23 cellular contexts compared by ENCODE assay signal in genomic region chr14:63405715-63406114, GRCh38.
DNase-seq lines count a peak whose midpoint lies in the region; TF ChIP-seq lines count a peak whose summit lies in the region.
"Had no signal": no experiment of that assay in that cellular context is flagged by ENCODE, and none has a peak within 500 bp of the region (broad histone marks: within the 10 kb centered on the region; RNA-seq: fewer than 3 reads in every experiment).

No MANE protein-coding gene starts in this region.

- no peak for DNase-seq in ascending aorta (ENCODE audit: low spot score in 2 of 2)
- DNase-seq in iris pigment epithelial cell (ENCODE audit: low read depth): peak; percentile 4
- no peak for DNase-seq in tibial artery
- no peak for DNase-seq in stimulated activated CD4-positive, alpha-beta T cell treated with anti-CD3 and anti-CD28 coated beads, Interleukin-12 subunit alpha, Interleukin-12 subunit beta, amount 100 ng/mL, for 4 hours
- DNase-seq in Kasumi-1 (lab: John Stamatoyannopoulos, UW): no peak
- DNase-seq in HUDEP-2 (lab: John Stamatoyannopoulos, UW; ENCODE audit: unreplicated experiment in 76 of 76): no peak
- no peak for DNase-seq in GM03348 (ENCODE audit: low spot score)
- DNase-seq: C1 segment of cervical spinal cord; Caco-2; CD8-positive, alpha-beta T cell; H9; NCI-H1092; NCI-H1417 treated with DMSO at 0.1 percent for 48 hours; NCI-H1694 treated with DMSO at 0.1 percent for 48 hours; NCI-H2081; NCI-H2227 treated with DMSO at 0.1 percent for 48 hours; NCI-H510A; NCI-H69; SHP77 treated with DMSO at 0.1 percent for 48 hours had no signal

- H3K9me3 ChIP-seq in HUES6 (ENCODE audit: control insufficient read depth, insufficient read depth, low read depth, low read length) (no peaks in the 10 kb centered on the region), ascending aorta (no peaks in the 10 kb centered on the region), tibial artery (no peaks in the 10 kb centered on the region)
- H3K9me3 ChIP-seq: Caco-2 had no signal

- intact Hi-C loops in ascending aorta (cut with DNase I) (loop anchor here (1.0 kb wide), 1 partner anchor 138 kb away; the partner anchor contains the start of gene PPP2R5E), tibial artery (cut with DNase I; ENCODE audit: low total_unique reads) (no loop called here)

- H3K27me3 ChIP-seq in HUES6 (ENCODE audit: control insufficient read depth, insufficient read depth, low read length) (no peaks in the 10 kb centered on the region), ascending aorta (no peaks in the 10 kb centered on the region), tibial artery (no peaks in the 10 kb centered on the region)

- H3K4me1 ChIP-seq in HUES6 (ENCODE audit: control insufficient read depth, insufficient read depth, low read length): peaks cover 14% of the 10 kb centered on the region
- peaks cover 0 to 6% of the 10 kb centered on the region in 2 donors for H3K4me1 ChIP-seq in ascending aorta
- H3K4me1 ChIP-seq in tibial artery: peaks cover 0 to 33% (median 0%) of the 10 kb centered on the region in 4 donors
- H3K4me1 ChIP-seq: Caco-2 had no signal

- peaks cover 7% of the 10 kb centered on the region; the same call in 1 of the 2 replicates for H3K36me3 ChIP-seq in HUES6 (ENCODE audit: control insufficient read depth, insufficient read depth, low read length)
- no peaks in the 10 kb centered on the region for H3K36me3 ChIP-seq in ascending aorta
- H3K36me3 ChIP-seq in tibial artery: peaks cover 0 to 9% (median 0%) of the 10 kb centered on the region in 3 donors

- H3K4me3 ChIP-seq in HUES6 (ENCODE audit: low read depth, low read length) (no peak overlapping the region), ascending aorta (peak overlapping the region in 1 of 2 donors; percentile 27), tibial artery (no peak overlapping the region)
- H3K4me3 ChIP-seq: GM12878 had no signal

- TF ChIP-seq CTCF in ascending aorta (IDR thresholded peaks at IDR 0.05) (no peak), tibial artery (IDR thresholded peaks at IDR 0.05) (no peak)

- no peak overlapping the region for H3K9ac ChIP-seq in HUES6 (ENCODE audit: low read length)
- H3K9ac ChIP-seq: KMS-11 had no signal

- H3K27ac ChIP-seq in HUES6 (ENCODE audit: low read depth, low read length) (0 out of 2 replicates have a peak overlapping the region, but pooled peaks have one; percentile 50), ascending aorta (peak overlapping the region; percentile 38 to 62), tibial artery (peak overlapping the region; percentile 25 to 61)
- H3K27ac ChIP-seq: KMS-11, RWPE1 had no signal
